8 cellular contexts compared by ENCODE assay signal in genomic region chr22:19892249-19892879, GRCh38. TPM values are rescaled to one million over a fixed set of nuclear protein-coding genes. Genes with fewer than 3 reads are reported as not detected.
A peak's percentile ranks its signal among the peaks of the same experiment; 100 is the strongest.
DNase-seq lines count a peak whose midpoint lies in the region; ATAC-seq and TF ChIP-seq lines count a peak whose summit lies in the region.

No MANE protein-coding gene starts in this region.

- H3K4me3 Mint-ChIP-seq in activated CD8-positive, alpha-beta T cell treated with anti-CD3 and anti-CD28 coated beads, Interleukin-2, amount 10 ng/mL, durations not matched to agents 7 days and 5 days: peak overlapping the region; percentile 70

- intact Hi-C loops in right cardiac atrium (cut with DNase I) (no loop called here), left ventricle myocardium inferior (cut with micrococcal nuclease) (no loop called here), head of caudate nucleus (cut with DNase I) (no loop called here)

- ATAC-seq in right cardiac atrium (peak in 1 of 2 donors; percentile 31), GM19452 (IDR thresholded peaks at IDR 0.05; ENCODE audit: unreplicated experiment) (no peak), GM21786 (IDR thresholded peaks at IDR 0.05; ENCODE audit: unreplicated experiment) (no peak)
- peak; percentile 54 for ATAC-seq in activated CD8-positive, alpha-beta T cell treated with anti-CD3 and anti-CD28 coated beads, Interleukin-2, amount 10 ng/mL, durations not matched to agents 7 days and 5 days

- DNase-seq in right cardiac atrium (peak in 2 of 3 donors; percentile 48 to 52), left ventricle myocardium inferior (no peak), head of caudate nucleus (peak in 23 of 42 donors; percentile 10 to 67 (median 34)), NCI-H187 treated with DMSO at 0.1 percent for 48 hours (lab: John Stamatoyannopoulos, UW) (no peak)
- peak; percentile 54 for DNase-seq in activated CD8-positive, alpha-beta T cell treated with anti-CD3 and anti-CD28 coated beads, Interleukin-2, amount 10 ng/mL, durations not matched to agents 7 days and 5 days
- peak; percentile 24 to 41 (median 28) for DNase-seq in stimulated activated CD4-positive, alpha-beta T cell treated with anti-CD3 and anti-CD28 coated beads, TNF-alpha, amount 100 ng/mL, for 1 hour (ENCODE audit: low read depth in 3 of 3, low spot score in 1 of 3)

- no peaks in the 10 kb centered on the region for H3K9me3 Mint-ChIP-seq in activated CD8-positive, alpha-beta T cell treated with anti-CD3 and anti-CD28 coated beads, Interleukin-2, amount 10 ng/mL, durations not matched to agents 7 days and 5 days (ENCODE audit: insufficient read depth)

- H3K9me3 ChIP-seq in right cardiac atrium (ENCODE audit: control insufficient read depth, low read length) (no peaks in the 10 kb centered on the region), left ventricle myocardium inferior (replicated peaks) (no peaks in the 10 kb centered on the region)

- no peak for TF ChIP-seq CTCF in left ventricle myocardium inferior (IDR thresholded peaks at IDR 0.05; ENCODE audit: borderline replicate concordance)

- H3K4me1 Mint-ChIP-seq in activated CD8-positive, alpha-beta T cell treated with anti-CD3 and anti-CD28 coated beads, Interleukin-2, amount 10 ng/mL, durations not matched to agents 7 days and 5 days (ENCODE audit: low read depth): peaks cover 52% of the 10 kb centered on the region

- H3K4me1 ChIP-seq in right cardiac atrium (ENCODE audit: control insufficient read depth, insufficient read depth, low read length): no peaks in the 10 kb centered on the region
- peaks cover 15% of the 10 kb centered on the region for H3K4me1 ChIP-seq in left ventricle myocardium inferior

- peaks cover 8% of the 10 kb centered on the region for H3K36me3 Mint-ChIP-seq in activated CD8-positive, alpha-beta T cell treated with anti-CD3 and anti-CD28 coated beads, Interleukin-2, amount 10 ng/mL, durations not matched to agents 7 days and 5 days (ENCODE audit: low read depth)

- H3K27ac ChIP-seq in right cardiac atrium (ENCODE audit: low read length) (no peak overlapping the region), left ventricle myocardium inferior (replicated peaks) (no peak overlapping the region)

- peaks cover 30% of the 10 kb centered on the region for H3K36me3 ChIP-seq in left ventricle myocardium inferior

- H3K4me3 ChIP-seq in right cardiac atrium (ENCODE audit: low read length) (no peak overlapping the region), left ventricle myocardium inferior (no peak overlapping the region)

- WGBS in right cardiac atrium: 59% methylated on average over 24 of the region's 24 CpGs

- POLR2A ChIA-PET in activated CD8-positive, alpha-beta T cell treated with anti-CD3 and anti-CD28 coated beads, Interleukin-2, amount 10 ng/mL, durations not matched to agents 7 days and 5 days (lab: Charles Lee): interaction anchor here (0.5 to 1.6 kb wide), 8 partner anchors 9 to 181 kb away, joined by 3 to 20 read pairs (median 4); partner anchors contain the start of genes COMT, GNB1L, RTL10 and TANGO2

- CTCF ChIA-PET in activated CD8-positive, alpha-beta T cell treated with anti-CD3 and anti-CD28 coated beads, Interleukin-2, amount 10 ng/mL, durations not matched to agents 7 days and 5 days (lab: Charles Lee): interaction anchor here (0.9 to 3.7 kb wide), 5 partner anchors 18 to 162 kb away, joined by 3 to 17 read pairs (median 4); partner anchors contain the start of genes GNB1L and RTL10

- H3K27me3 ChIP-seq in right cardiac atrium (ENCODE audit: control insufficient read depth, insufficient read depth) (no peaks in the 10 kb centered on the region), left ventricle myocardium inferior (ENCODE audit: low read depth) (no peaks in the 10 kb centered on the region)

- no peaks in the 10 kb centered on the region for H3K27me3 Mint-ChIP-seq in activated CD8-positive, alpha-beta T cell treated with anti-CD3 and anti-CD28 coated beads, Interleukin-2, amount 10 ng/mL, durations not matched to agents 7 days and 5 days (ENCODE audit: low read depth)

- peak overlapping the region; percentile 89 for H3K27ac Mint-ChIP-seq in activated CD8-positive, alpha-beta T cell treated with anti-CD3 and anti-CD28 coated beads, Interleukin-2, amount 10 ng/mL, durations not matched to agents 7 days and 5 days

RNA-seq across cellular contexts. Expression of gene GNB1L, which starts 37.7 kb away (rescaled TPM):
- total RNA-seq in right cardiac atrium (1 to 10 TPM; 2.8 to 4.9 (median 4.0) TPM), left ventricle myocardium inferior (2.9 TPM)
- 2.1 TPM for polyA plus RNA-seq in right cardiac atrium
- 10 to 100 TPM in 1 of 2 experiments, 1 to 10 TPM in 1; 9.7 to 10.3 TPM for total RNA-seq in activated CD8-positive, alpha-beta T cell treated with anti-CD3 and anti-CD28 coated beads, Interleukin-2, amount 10 ng/mL, durations not matched to agents 7 days and 5 days

RNA-seq across cellular contexts. Expression of gene RTL10, which starts 37.7 kb away (rescaled TPM):
- total RNA-seq in right cardiac atrium (1 to 10 TPM; 6.8 to 9.9 (median 8.8) TPM), left ventricle myocardium inferior (6.6 TPM)
- 5.8 TPM for polyA plus RNA-seq in right cardiac atrium
- total RNA-seq in activated CD8-positive, alpha-beta T cell treated with anti-CD3 and anti-CD28 coated beads, Interleukin-2, amount 10 ng/mL, durations not matched to agents 7 days and 5 days: 10 to 100 TPM; 16.1 to 17.0 TPM

RNA-seq across cellular contexts. Expression of gene COMT, which starts 49.2 kb away (rescaled TPM):
- total RNA-seq in right cardiac atrium (10 to 100 TPM; 69.6 to 89.3 (median 84.4) TPM), left ventricle myocardium inferior (81.5 TPM)
- 102 TPM for polyA plus RNA-seq in right cardiac atrium
- total RNA-seq in activated CD8-positive, alpha-beta T cell treated with anti-CD3 and anti-CD28 coated beads, Interleukin-2, amount 10 ng/mL, durations not matched to agents 7 days and 5 days: 10 to 100 TPM; 92.8 to 97.1 TPM

RNA-seq across cellular contexts. Expression of gene TXNRD2, which starts 49.3 kb away (rescaled TPM):
- 10 to 100 TPM; 18.7 to 28.5 (median 26.0) TPM for total RNA-seq in right cardiac atrium
- polyA plus RNA-seq in right cardiac atrium: 32.9 TPM
- 35.2 TPM for total RNA-seq in left ventricle myocardium inferior
- 10 to 100 TPM; 16.1 to 19.3 TPM for total RNA-seq in activated CD8-positive, alpha-beta T cell treated with anti-CD3 and anti-CD28 coated beads, Interleukin-2, amount 10 ng/mL, durations not matched to agents 7 days and 5 days

Comparison
In these comparisons a context has a peak if more than half of its experiments do, and no peak if none do; other contexts are left out.
1. DNase-seq: peak in right cardiac atrium (2 of 3), activated CD8-positive, alpha-beta T cell treated with anti-CD3 and anti-CD28 coated beads, Interleukin-2, amount 10 ng/mL, durations not matched to agents 7 days and 5 days (single experiment), head of caudate nucleus (23 of 42) and stimulated activated CD4-positive, alpha-beta T cell treated with anti-CD3 and anti-CD28 coated beads, TNF-alpha, amount 100 ng/mL, for 1 hour (3 of 3); none in left ventricle myocardium inferior (single experiment) and NCI-H187 treated with DMSO at 0.1 percent for 48 hours (single experiment).